In the genomic region with DNA sequence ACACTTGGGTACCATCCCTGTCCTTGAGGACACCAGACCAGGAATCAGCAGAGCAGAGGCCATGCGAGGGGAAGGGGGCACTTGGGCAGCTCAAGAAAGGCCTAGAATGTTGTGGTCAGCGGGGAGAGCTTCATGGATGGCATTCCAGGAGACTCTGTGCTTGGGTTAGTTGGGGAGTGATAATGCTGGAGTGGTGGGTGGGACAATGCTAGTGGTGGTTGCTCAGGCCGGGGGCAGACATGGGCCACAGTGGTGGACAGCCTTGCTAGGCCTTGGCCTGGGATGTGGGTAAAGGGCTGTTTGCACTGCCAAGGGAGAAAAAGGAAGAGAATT, we compare ENCODE assay signal across 1 cellular context.
TF ChIP-seq lines count a peak whose summit lies in the region.

No MANE protein-coding gene starts in this region.

TF ChIP-seq in GM23338, 12 proteins besides CTCF, POLR2A, EP300 and RAD21:
- no peak for TF ChIP-seq NANOG (IDR thresholded peaks at IDR 0.05; ENCODE audit: borderline replicate concordance)
- TF ChIP-seq, protein P1, sequence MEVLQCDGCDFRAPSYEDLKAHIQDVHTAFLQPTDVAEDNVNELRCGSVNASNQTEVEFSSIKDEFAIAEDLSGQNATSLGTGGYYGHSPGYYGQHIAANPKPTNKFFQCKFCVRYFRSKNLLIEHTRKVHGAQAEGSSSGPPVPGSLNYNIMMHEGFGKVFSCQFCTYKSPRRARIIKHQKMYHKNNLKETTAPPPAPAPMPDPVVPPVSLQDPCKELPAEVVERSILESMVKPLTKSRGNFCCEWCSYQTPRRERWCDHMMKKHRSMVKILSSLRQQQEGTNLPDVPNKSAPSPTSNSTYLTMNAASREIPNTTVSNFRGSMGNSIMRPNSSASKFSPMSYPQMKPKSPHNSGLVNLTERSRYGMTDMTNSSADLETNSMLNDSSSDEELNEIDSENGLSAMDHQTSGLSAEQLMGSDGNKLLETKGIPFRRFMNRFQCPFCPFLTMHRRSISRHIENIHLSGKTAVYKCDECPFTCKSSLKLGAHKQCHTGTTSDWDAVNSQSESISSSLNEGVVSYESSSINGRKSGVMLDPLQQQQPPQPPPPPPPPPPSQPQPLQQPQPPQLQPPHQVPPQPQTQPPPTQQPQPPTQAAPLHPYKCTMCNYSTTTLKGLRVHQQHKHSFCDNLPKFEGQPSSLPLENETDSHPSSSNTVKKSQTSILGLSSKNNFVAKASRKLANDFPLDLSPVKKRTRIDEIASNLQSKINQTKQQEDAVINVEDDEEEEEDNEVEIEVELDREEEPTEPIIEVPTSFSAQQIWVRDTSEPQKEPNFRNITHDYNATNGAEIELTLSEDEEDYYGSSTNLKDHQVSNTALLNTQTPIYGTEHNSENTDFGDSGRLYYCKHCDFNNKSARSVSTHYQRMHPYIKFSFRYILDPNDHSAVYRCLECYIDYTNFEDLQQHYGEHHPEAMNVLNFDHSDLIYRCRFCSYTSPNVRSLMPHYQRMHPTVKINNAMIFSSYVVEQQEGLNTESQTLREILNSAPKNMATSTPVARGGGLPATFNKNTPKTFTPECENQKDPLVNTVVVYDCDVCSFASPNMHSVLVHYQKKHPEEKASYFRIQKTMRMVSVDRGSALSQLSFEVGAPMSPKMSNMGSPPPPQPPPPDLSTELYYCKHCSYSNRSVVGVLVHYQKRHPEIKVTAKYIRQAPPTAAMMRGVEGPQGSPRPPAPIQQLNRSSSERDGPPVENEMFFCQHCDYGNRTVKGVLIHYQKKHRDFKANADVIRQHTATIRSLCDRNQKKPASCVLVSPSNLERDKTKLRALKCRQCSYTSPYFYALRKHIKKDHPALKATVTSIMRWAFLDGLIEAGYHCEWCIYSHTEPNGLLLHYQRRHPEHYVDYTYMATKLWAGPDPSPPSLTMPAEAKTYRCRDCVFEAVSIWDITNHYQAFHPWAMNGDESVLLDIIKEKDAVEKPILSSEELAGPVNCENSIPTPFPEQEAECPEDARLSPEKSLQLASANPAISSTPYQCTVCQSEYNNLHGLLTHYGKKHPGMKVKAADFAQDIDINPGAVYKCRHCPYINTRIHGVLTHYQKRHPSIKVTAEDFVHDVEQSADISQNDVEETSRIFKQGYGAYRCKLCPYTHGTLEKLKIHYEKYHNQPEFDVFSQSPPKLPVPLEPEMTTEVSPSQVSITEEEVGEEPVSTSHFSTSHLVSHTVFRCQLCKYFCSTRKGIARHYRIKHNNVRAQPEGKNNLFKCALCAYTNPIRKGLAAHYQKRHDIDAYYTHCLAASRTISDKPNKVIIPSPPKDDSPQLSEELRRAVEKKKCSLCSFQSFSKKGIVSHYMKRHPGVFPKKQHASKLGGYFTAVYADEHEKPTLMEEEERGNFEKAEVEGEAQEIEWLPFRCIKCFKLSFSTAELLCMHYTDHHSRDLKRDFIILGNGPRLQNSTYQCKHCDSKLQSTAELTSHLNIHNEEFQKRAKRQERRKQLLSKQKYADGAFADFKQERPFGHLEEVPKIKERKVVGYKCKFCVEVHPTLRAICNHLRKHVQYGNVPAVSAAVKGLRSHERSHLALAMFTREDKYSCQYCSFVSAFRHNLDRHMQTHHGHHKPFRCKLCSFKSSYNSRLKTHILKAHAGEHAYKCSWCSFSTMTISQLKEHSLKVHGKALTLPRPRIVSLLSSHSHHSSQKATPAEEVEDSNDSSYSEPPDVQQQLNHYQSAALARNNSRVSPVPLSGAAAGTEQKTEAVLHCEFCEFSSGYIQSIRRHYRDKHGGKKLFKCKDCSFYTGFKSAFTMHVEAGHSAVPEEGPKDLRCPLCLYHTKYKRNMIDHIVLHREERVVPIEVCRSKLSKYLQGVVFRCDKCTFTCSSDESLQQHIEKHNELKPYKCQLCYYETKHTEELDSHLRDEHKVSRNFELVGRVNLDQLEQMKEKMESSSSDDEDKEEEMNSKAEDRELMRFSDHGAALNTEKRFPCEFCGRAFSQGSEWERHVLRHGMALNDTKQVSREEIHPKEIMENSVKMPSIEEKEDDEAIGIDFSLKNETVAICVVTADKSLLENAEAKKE (CRISPR knock-in tag; IDR thresholded peaks at IDR 0.05): no peak
